ENCODE assay signal across 11 cellular contexts in the genomic region with DNA sequence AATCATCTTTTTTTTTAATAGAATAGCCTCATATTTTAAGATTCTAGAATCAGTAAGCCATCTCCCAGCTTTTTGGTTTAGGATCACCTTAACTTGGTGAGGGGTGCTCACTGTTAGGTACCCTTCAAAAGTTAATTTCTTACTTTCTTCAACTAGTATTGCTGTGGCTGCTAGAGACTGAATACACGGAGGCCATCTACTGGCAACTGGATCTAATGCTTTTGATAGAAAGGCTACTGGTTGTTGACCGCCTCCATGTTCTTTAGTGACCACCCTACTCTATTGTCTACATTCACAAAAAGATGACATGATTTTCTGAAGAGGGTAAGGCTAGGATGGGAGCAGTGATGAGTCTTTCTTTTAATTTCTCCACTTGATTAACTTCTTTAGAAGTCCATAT. TPM values are rescaled to one million over a fixed set of nuclear protein-coding genes. Genes with fewer than 3 reads are reported as not detected.
DNase-seq lines count a peak whose midpoint lies in the region; ATAC-seq, FAIRE-seq and TF ChIP-seq lines count a peak whose summit lies in the region.
"Had no signal": no experiment of that assay in that cellular context is flagged by ENCODE, and none has a peak within 500 bp of the region (broad histone marks: within the 10 kb centered on the region; RNA-seq: fewer than 3 reads in every experiment).

No MANE protein-coding gene starts in this region.

- H3K36me3 Mint-ChIP-seq in HFFc6 (ENCODE audit: low read depth) (no peaks in the 10 kb centered on the region), nephron (ENCODE audit: low read depth) (no peaks in the 10 kb centered on the region)

- 29% methylated on average over 2 of the region's 2 CpGs for WGBS in GM12878 (ENCODE audit: insufficient coverage, insufficient replicate concordance, low lambda C conversion rate, missing lambda C conversion rate)

- H3K9me3 ChIP-seq in GM12878 (replicated peaks; ENCODE audit: control insufficient read depth, insufficient read depth, low read length): no peaks in the 10 kb centered on the region
- H3K9me3 ChIP-seq: uterus had no signal

- H3K4me1 ChIP-seq in GM12878 (ENCODE audit: control insufficient read depth, insufficient read depth, low read length): no peaks in the 10 kb centered on the region
- H3K4me1 ChIP-seq: uterus had no signal

- intact Hi-C loops in GM12878 (cut with micrococcal nuclease; ENCODE audit: unreplicated experiment) (no loop called here), posterior vena cava (cut with DNase I) (no loop called here)

- H3K27me3 Mint-ChIP-seq in HFFc6 (ENCODE audit: insufficient read depth) (peaks cover 33% of the 10 kb centered on the region), nephron (ENCODE audit: low read depth) (peaks cover 7% of the 10 kb centered on the region)

- H3K79me2 ChIP-seq in GM12878 (ENCODE audit: control insufficient read depth, insufficient read depth, low read length): no peaks in the 10 kb centered on the region

- DNase-seq in EH (ENCODE audit: low read depth) (peak; percentile 4), HFFc6 (no peak), GM12878 (ENCODE audit: low read depth, low spot score) (no peak), T-helper 1 cell (no peak), posterior vena cava (ENCODE audit: low spot score) (no peak)
- DNase-seq: GF-D8, glutamatergic neuron, uterus had no signal

- H3K4me3 Mint-ChIP-seq in HFFc6 (no peak overlapping the region), nephron (no peak overlapping the region)

- no peaks in the 10 kb centered on the region for H4K20me1 ChIP-seq in GM12878 (ENCODE audit: control insufficient read depth, insufficient read depth)

- TF ChIP-seq EP300 in GM12878 (IDR thresholded peaks at IDR 0.05; ENCODE audit: borderline replicate concordance in 1 of 2, control insufficient read depth in 1 of 2, low read depth in 2 of 2, low read length in 2 of 2): no peak

- no peak overlapping the region for H3K9ac ChIP-seq in GM12878 (ENCODE audit: control insufficient read depth, insufficient read depth, low read length)

- CTCF ChIA-PET in GM12878 (lab: Yijun Ruan, JAX): interaction anchor here (0.8 to 3.4 kb wide), 15 partner anchors 9 to 345 kb away, joined by 3 to 17 read pairs (median 4); a partner anchor contains a TSS

- no peak for TF ChIP-seq POLR2A in GM12878 (IDR thresholded peaks at IDR 0.05; ENCODE audit: low read depth, low read length)

- TF ChIP-seq CTCF in HFFc6 (IDR thresholded peaks at IDR 0.05) (0 out of 2 replicates have a peak, but pooled peaks have one; percentile 23), GM12878 (IDR thresholded peaks at IDR 0.05 in 2 of 3, conservative IDR thresholded peaks at IDR 0.05 in 1 of 3; ENCODE audit: control insufficient read depth in 2 of 3, extremely low read depth in 1 of 3, insufficient read depth in 1 of 3, low read depth in 3 of 3, low read length in 3 of 3) (peak; percentile 26 to 42 (median 39); a peak in 5 of 6 replicates), nephron (IDR thresholded peaks at IDR 0.05; ENCODE audit: unreplicated experiment in 3 of 3) (peak in 2 of 3 experiments; percentile 23 to 31)

- H3K27me3 ChIP-seq in GM12878 (replicated peaks in 1 of 2; ENCODE audit: control insufficient read depth in 2 of 2, insufficient read depth in 2 of 2, low read length in 1 of 2): peaks cover 1 to 3% of the 10 kb centered on the region in 2 experiments; a peak in 3 of 4 replicates
- H3K27me3 ChIP-seq: uterus had no signal

- in situ Hi-C loops in GM12878 (cut with MboI): no loop called here

- POLR2A ChIA-PET in GM12878 (lab: Charles Lee): no interaction called here

- BruUV-seq in GM12878 (replicated peaks; lab: Mats Ljungman, UMichigan): no TSS peak

- RAD21 ChIA-PET in GM12878 (lab: Charles Lee; ENCODE audit: unreplicated experiment): no interaction called here

- H3K27ac ChIP-seq in GM12878 (ENCODE audit: control insufficient read depth, insufficient read depth): no peak overlapping the region
- H3K27ac ChIP-seq: uterus had no signal

- H3K4me2 ChIP-seq in GM12878 (ENCODE audit: control insufficient read depth, insufficient read depth): no peak overlapping the region

- no peak overlapping the region for H3K4me3 ChIP-seq in GM12878
- H3K4me3 ChIP-seq: uterus had no signal

- H3K9me3 Mint-ChIP-seq in HFFc6 (no peaks in the 10 kb centered on the region), nephron (no peaks in the 10 kb centered on the region)

- SMC1A ChIA-PET in GM12878 (lab: Charles Lee; ENCODE audit: uncharacterized antibody, unreplicated experiment): interaction anchor here (0.6 to 1.8 kb wide), 6 partner anchors 23 to 121 kb away, joined by 3 to 6 read pairs (median 4); a partner anchor contains a TSS

- H3K27ac Mint-ChIP-seq in HFFc6 (no peak overlapping the region), nephron (no peak overlapping the region)

- no peaks in the 10 kb centered on the region; the same call in 1 of the 2 replicates for H3K4me1 Mint-ChIP-seq in HFFc6 (ENCODE audit: low read depth)
- peaks cover 5% of the 10 kb centered on the region for H3K4me1 Mint-ChIP-seq in nephron

- H3K36me3 ChIP-seq in GM12878 (ENCODE audit: control insufficient read depth in 2 of 2, insufficient read depth in 2 of 2, low read length in 1 of 2): no peaks in the 10 kb centered on the region
- H3K36me3 ChIP-seq: uterus had no signal

- no peak overlapping the region for H2AFZ ChIP-seq in GM12878 (ENCODE audit: control insufficient read depth, low read depth, low read length)

- FAIRE-seq in GM12878 (lab: Jason Lieb, UNC): no peak

- ATAC-seq in GM12878: 0 out of 3 replicates have a peak, but pooled peaks have one; percentile 36
- ATAC-seq in HG03135 (IDR thresholded peaks at IDR 0.05; ENCODE audit: unreplicated experiment): no peak

- peak; percentile 52 for TF ChIP-seq RAD21 in GM12878 (IDR thresholded peaks at IDR 0.05; ENCODE audit: insufficient read depth, low read depth, low read length)

RNA-seq across cellular contexts. Expression of a gene that starts 16.7 kb away (rescaled TPM):
- total RNA-seq in HFFc6 (2021; fragmentation: NEBNext Ultra II Directional; extraction: Animal tissue kit (Norgen Biotek cat#: 25700)): not detected
- not detected in 2 replicates for total RNA-seq in GM12878 (2013; cell fraction: nucleolus; rRNA removed)
- total RNA-seq in GM12878 (2014; rRNA removed) (0.16 and 0.17 TPM in 2 replicates), GM12878 (2014; rRNA removed; fragmentation: Illumina TruSeq; extraction: Trizol) (not detected in 2 replicates), GM12878 (2021) (not detected in 2 replicates), posterior vena cava (not detected)
- not detected for polyA plus RNA-seq in GM12878 (2011; ENCODE audit: low read depth)
- polyA plus RNA-seq in GM12878 (2011; rRNA removed) (not detected in 2 replicates), GM12878 (2014; fragmentation: Illumina TruSeq; extraction: Trizol) (0.09 TPM in 1 of 2 replicates, not detected in the other), GM12878 (2014; fragmentation: Nextera tagmentation; extraction: Ambion mirVana) (not detected), GM12878 (2014; rRNA removed) (not detected in 2 replicates), GM12878 (2016; fragmentation: Nextera tagmentation; extraction: Ambion mirVana) (not detected)
- polyA plus RNA-seq in GM12878 (2011; cell fraction: cytosol; rRNA removed): not detected in 2 replicates
- not detected in 2 replicates for polyA plus RNA-seq in GM12878 (2011; cell fraction: nucleus; rRNA removed)
- not detected in 2 replicates for polyA plus RNA-seq in GM12878 (2012)
- polyA minus RNA-seq in GM12878 (2011; rRNA and poly(A)+ RNA removed): not detected in 2 replicates
- polyA minus RNA-seq in GM12878 (2011; cell fraction: cytosol; rRNA and poly(A)+ RNA removed): not detected in 2 replicates
- polyA minus RNA-seq in GM12878 (2011; cell fraction: nucleus; rRNA and poly(A)+ RNA removed): not detected in 2 replicates
- total RNA-seq: cardiac septum had no signal

RNA-seq across cellular contexts. Expression of a gene that starts 40.6 kb away (rescaled TPM):
- not detected for total RNA-seq in HFFc6 (2021; fragmentation: NEBNext Ultra II Directional; extraction: Animal tissue kit (Norgen Biotek cat#: 25700))
- total RNA-seq in GM12878 (2013; cell fraction: nucleolus; rRNA removed): not detected in 2 replicates
- total RNA-seq in GM12878 (2014; rRNA removed) (20.2 and 27.8 TPM in 2 replicates), GM12878 (2014; rRNA removed; fragmentation: Illumina TruSeq; extraction: Trizol) (12.2 and 12.8 TPM in 2 replicates), GM12878 (2021) (23.5 and 24.3 TPM in 2 replicates), posterior vena cava (not detected)
- polyA plus RNA-seq in GM12878 (2011; ENCODE audit: low read depth): 1.5 TPM
- polyA plus RNA-seq in GM12878 (2011; rRNA removed) (0.33 and 0.83 TPM in 2 replicates), GM12878 (2014; fragmentation: Illumina TruSeq; extraction: Trizol) (6.3 and 17.8 TPM in 2 replicates), GM12878 (2014; fragmentation: Nextera tagmentation; extraction: Ambion mirVana) (10 to 100 TPM; 13.1 to 14.4 TPM), GM12878 (2014; rRNA removed) (30.7 and 36.1 TPM in 2 replicates), GM12878 (2016; fragmentation: Nextera tagmentation; extraction: Ambion mirVana) (10 to 100 TPM; 16.8 to 22.4 TPM)
- 1.3 and 1.8 TPM in 2 replicates for polyA plus RNA-seq in GM12878 (2011; cell fraction: cytosol; rRNA removed)
- polyA plus RNA-seq in GM12878 (2011; cell fraction: nucleus; rRNA removed): 1.9 and 2.8 TPM in 2 replicates
- polyA plus RNA-seq in GM12878 (2012): 3.7 and 6.2 TPM in 2 replicates
- 0.88 and 1.7 TPM in 2 replicates for polyA minus RNA-seq in GM12878 (2011; rRNA and poly(A)+ RNA removed)
- 1.3 TPM in 1 of 2 replicates, not detected in the other for polyA minus RNA-seq in GM12878 (2011; cell fraction: cytosol; rRNA and poly(A)+ RNA removed)
- 0.48 TPM in 1 of 2 replicates, not detected in the other for polyA minus RNA-seq in GM12878 (2011; cell fraction: nucleus; rRNA and poly(A)+ RNA removed)
- total RNA-seq: cardiac septum, uterus had no signal

RNA-seq across cellular contexts. Expression of a gene that starts 51.6 kb away (rescaled TPM):
- not detected for total RNA-seq in HFFc6 (2021; fragmentation: NEBNext Ultra II Directional; extraction: Animal tissue kit (Norgen Biotek cat#: 25700))
- 0.32 TPM in 1 of 2 replicates, not detected in the other for total RNA-seq in GM12878 (2013; cell fraction: nucleolus; rRNA removed)
- 0.22 and 0.23 TPM in 2 replicates for total RNA-seq in GM12878 (2014; rRNA removed)
- 0.18 TPM in 1 of 2 replicates, not detected in the other for total RNA-seq in GM12878 (2014; rRNA removed; fragmentation: Illumina TruSeq; extraction: Trizol)
- total RNA-seq in GM12878 (2021): 0.16 and 0.26 TPM in 2 replicates
- not detected for polyA plus RNA-seq in GM12878 (2011; ENCODE audit: low read depth)
- polyA plus RNA-seq in GM12878 (2011; rRNA removed): not detected in 2 replicates
- 0.07 and 0.13 TPM in 2 replicates for polyA plus RNA-seq in GM12878 (2011; cell fraction: cytosol; rRNA removed)
- 0.25 and 0.27 TPM in 2 replicates for polyA plus RNA-seq in GM12878 (2011; cell fraction: nucleus; rRNA removed)
- polyA plus RNA-seq in GM12878 (2012): 0.08 TPM in 1 of 2 replicates, not detected in the other
- polyA plus RNA-seq in GM12878 (2014; fragmentation: Illumina TruSeq; extraction: Trizol): 0.10 and 0.16 TPM in 2 replicates
- not detected for polyA plus RNA-seq in GM12878 (2014; fragmentation: Nextera tagmentation; extraction: Ambion mirVana)
- polyA plus RNA-seq in GM12878 (2014; rRNA removed): 0.15 and 0.44 TPM in 2 replicates
- under 1 TPM in 1 of 2 experiments, not detected in 1; 0.17 TPM for polyA plus RNA-seq in GM12878 (2016; fragmentation: Nextera tagmentation; extraction: Ambion mirVana)
- polyA minus RNA-seq in GM12878 (2011; rRNA and poly(A)+ RNA removed): not detected in 2 replicates
- not detected in 2 replicates for polyA minus RNA-seq in GM12878 (2011; cell fraction: cytosol; rRNA and poly(A)+ RNA removed)
- not detected in 2 replicates for polyA minus RNA-seq in GM12878 (2011; cell fraction: nucleus; rRNA and poly(A)+ RNA removed)
- total RNA-seq in posterior vena cava: not detected
- total RNA-seq: cardiac septum, uterus had no signal
